ENCODE assay signal across 1 cellular context in genomic region chr12:70809887-70810286, GRCh38.
TF ChIP-seq lines count a peak whose summit lies in the region.

No MANE protein-coding gene starts in this region.

TF ChIP-seq in GM12878, 131 proteins besides CTCF, POLR2A, EP300 and RAD21 (continued from another document):
- TF ChIP-seq, protein P1, sequence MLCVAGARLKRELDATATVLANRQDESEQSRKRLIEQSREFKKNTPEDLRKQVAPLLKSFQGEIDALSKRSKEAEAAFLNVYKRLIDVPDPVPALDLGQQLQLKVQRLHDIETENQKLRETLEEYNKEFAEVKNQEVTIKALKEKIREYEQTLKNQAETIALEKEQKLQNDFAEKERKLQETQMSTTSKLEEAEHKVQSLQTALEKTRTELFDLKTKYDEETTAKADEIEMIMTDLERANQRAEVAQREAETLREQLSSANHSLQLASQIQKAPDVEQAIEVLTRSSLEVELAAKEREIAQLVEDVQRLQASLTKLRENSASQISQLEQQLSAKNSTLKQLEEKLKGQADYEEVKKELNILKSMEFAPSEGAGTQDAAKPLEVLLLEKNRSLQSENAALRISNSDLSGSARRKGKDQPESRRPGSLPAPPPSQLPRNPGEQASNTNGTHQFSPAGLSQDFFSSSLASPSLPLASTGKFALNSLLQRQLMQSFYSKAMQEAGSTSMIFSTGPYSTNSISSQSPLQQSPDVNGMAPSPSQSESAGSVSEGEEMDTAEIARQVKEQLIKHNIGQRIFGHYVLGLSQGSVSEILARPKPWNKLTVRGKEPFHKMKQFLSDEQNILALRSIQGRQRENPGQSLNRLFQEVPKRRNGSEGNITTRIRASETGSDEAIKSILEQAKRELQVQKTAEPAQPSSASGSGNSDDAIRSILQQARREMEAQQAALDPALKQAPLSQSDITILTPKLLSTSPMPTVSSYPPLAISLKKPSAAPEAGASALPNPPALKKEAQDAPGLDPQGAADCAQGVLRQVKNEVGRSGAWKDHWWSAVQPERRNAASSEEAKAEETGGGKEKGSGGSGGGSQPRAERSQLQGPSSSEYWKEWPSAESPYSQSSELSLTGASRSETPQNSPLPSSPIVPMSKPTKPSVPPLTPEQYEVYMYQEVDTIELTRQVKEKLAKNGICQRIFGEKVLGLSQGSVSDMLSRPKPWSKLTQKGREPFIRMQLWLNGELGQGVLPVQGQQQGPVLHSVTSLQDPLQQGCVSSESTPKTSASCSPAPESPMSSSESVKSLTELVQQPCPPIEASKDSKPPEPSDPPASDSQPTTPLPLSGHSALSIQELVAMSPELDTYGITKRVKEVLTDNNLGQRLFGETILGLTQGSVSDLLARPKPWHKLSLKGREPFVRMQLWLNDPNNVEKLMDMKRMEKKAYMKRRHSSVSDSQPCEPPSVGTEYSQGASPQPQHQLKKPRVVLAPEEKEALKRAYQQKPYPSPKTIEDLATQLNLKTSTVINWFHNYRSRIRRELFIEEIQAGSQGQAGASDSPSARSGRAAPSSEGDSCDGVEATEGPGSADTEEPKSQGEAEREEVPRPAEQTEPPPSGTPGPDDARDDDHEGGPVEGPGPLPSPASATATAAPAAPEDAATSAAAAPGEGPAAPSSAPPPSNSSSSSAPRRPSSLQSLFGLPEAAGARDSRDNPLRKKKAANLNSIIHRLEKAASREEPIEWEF (IDR thresholded peaks at IDR 0.05; ENCODE audit: insufficient replicate concordance, low read depth, low read length): no peak
- no peak for TF ChIP-seq GABPA (IDR thresholded peaks at IDR 0.05; ENCODE audit: low read depth)
- no peak for TF ChIP-seq CHD1 (IDR thresholded peaks at IDR 0.05; ENCODE audit: low read depth, low read length)
- TF ChIP-seq ATF7 (IDR thresholded peaks at IDR 0.05; ENCODE audit: low read depth): peak; percentile 69
TF ChIP-seq in GM12878: peak in this region for 1.
